8 cellular contexts compared by ENCODE assay signal in genomic region chr22:19942071-19942885, GRCh38. TPM values are rescaled to one million over a fixed set of nuclear protein-coding genes. Genes with fewer than 3 reads are reported as not detected.
DNase-seq lines count a peak whose midpoint lies in the region; ATAC-seq, FAIRE-seq and TF ChIP-seq lines count a peak whose summit lies in the region.

No MANE protein-coding gene starts in this region.

- no peak for TF ChIP-seq EP300 in A549 (IDR thresholded peaks at IDR 0.05)

- 2% methylated on average over 7 of the region's 8 CpGs for WGBS in A549 (ENCODE audit: missing lambda C conversion rate)

- peak; percentile 55 to 68; a peak in 5 of 6 replicates for ATAC-seq in A549
- no peak for ATAC-seq in HG03571 (IDR thresholded peaks at IDR 0.05; ENCODE audit: unreplicated experiment)
- no peak for ATAC-seq in GM18511 (IDR thresholded peaks at IDR 0.05; ENCODE audit: unreplicated experiment)

- H3K4me1 ChIP-seq in A549 (peaks cover 26% of the 10 kb centered on the region), OCI-LY3 (ENCODE audit: low read length) (peaks cover 18% of the 10 kb centered on the region), breast epithelium (peaks cover 0 to 11% of the 10 kb centered on the region in 2 donors), kidney (ENCODE audit: control insufficient read depth in 1 of 2, insufficient read depth in 1 of 2, low read depth in 1 of 2, low read length in 2 of 2) (peaks cover 12 to 21% of the 10 kb centered on the region in 2 donors)

- peak overlapping the region; percentile 99 to 100 for H3K27ac ChIP-seq in A549
- H3K27ac ChIP-seq in OCI-LY3 (ENCODE audit: low read length): peak overlapping the region; percentile 72
- H3K27ac ChIP-seq in breast epithelium: peak overlapping the region; percentile 94 to 98
- H3K27ac ChIP-seq in kidney (ENCODE audit: low read depth in 2 of 2, low read length in 2 of 2): peak overlapping the region; percentile 89 to 96

- no peaks in the 10 kb centered on the region for H3K27me3 ChIP-seq in OCI-LY3 (ENCODE audit: low read depth, low read length)
- no peaks in the 10 kb centered on the region for H3K27me3 ChIP-seq in breast epithelium

- H3K4me3 ChIP-seq in A549 (peak overlapping the region; percentile 91), OCI-LY3 (ENCODE audit: low read length) (peak overlapping the region; percentile 91), breast epithelium (peak overlapping the region; percentile 86 to 93 (median 88)), kidney (ENCODE audit: low read length in 2 of 2) (peak overlapping the region; percentile 71 to 90)

- H3K36me3 ChIP-seq in OCI-LY3 (replicated peaks; ENCODE audit: low read depth, low read length) (peaks cover 11% of the 10 kb centered on the region), breast epithelium (no peaks in the 10 kb centered on the region), kidney (ENCODE audit: control insufficient read depth in 1 of 2, insufficient read depth in 2 of 2, low read length in 2 of 2) (no peaks in the 10 kb centered on the region)

- H3K9ac ChIP-seq in OCI-LY3 (ENCODE audit: low read length) (peak overlapping the region; percentile 99), kidney (ENCODE audit: low read length in 2 of 2) (peak overlapping the region; percentile 77 to 98)

- TF ChIP-seq CTCF in A549 (IDR thresholded peaks at IDR 0.05) (no peak), GM10266 (IDR thresholded peaks at IDR 0.05; ENCODE audit: control insufficient read depth, insufficient read depth, low read depth, missing control alignments) (no peak), OCI-LY3 (IDR thresholded peaks at IDR 0.05; ENCODE audit: low read depth, low read length) (no peak), breast epithelium (IDR thresholded peaks at IDR 0.05) (no peak), kidney (IDR thresholded peaks at IDR 0.05; ENCODE audit: borderline replicate concordance, extremely low read depth, insufficient read depth) (no peak)

- POLR2A ChIA-PET in A549 (lab: Yijun Ruan, JAX): interaction anchor here (0.5 to 0.9 kb wide), 2 partner anchors 11 to 1929 kb away, joined by 3 to 9 read pairs; no protein-coding TSS in a partner anchor

- H4K20me1 ChIP-seq in OCI-LY3 (ENCODE audit: insufficient read depth, low read length): 0 out of 2 replicates have a peak, but pooled peaks cover under 1% of the 10 kb centered on the region

- DNase-seq in A549 (ENCODE audit: low read depth in 1 of 2, low spot score in 1 of 2): peak; percentile 18 to 22
- DNase-seq in GM10266 (ENCODE audit: extremely low spot score): peak; percentile 62
- no peak for DNase-seq in breast epithelium (ENCODE audit: low spot score in 2 of 2)
- peak; percentile 74 for DNase-seq in kidney
- peak; percentile 39 for DNase-seq in smooth muscle cell of the brain vasculature (ENCODE audit: low read depth, low spot score)

- FAIRE-seq in A549 (lab: Jason Lieb, UNC): no peak
- FAIRE-seq in kidney (lab: Jason Lieb, UNC): no peak

- H3K4me2 ChIP-seq in A549: peak overlapping the region; percentile 93
- peak overlapping the region; percentile 98 for H3K4me2 ChIP-seq in OCI-LY3 (ENCODE audit: low read length)

- TF ChIP-seq RAD21 in A549 (conservative IDR thresholded peaks at IDR 0.05 in 1 of 2, IDR thresholded peaks at IDR 0.05 in 1 of 2): no peak

- H3K9me3 ChIP-seq in A549 (no peaks in the 10 kb centered on the region), OCI-LY3 (ENCODE audit: insufficient read depth, low read length) (no peaks in the 10 kb centered on the region), breast epithelium (no peaks in the 10 kb centered on the region), kidney (ENCODE audit: control insufficient read depth in 1 of 2, low read length in 2 of 2) (no peaks in the 10 kb centered on the region)

- TF ChIP-seq POLR2A in A549 (IDR thresholded peaks at IDR 0.05; ENCODE audit: low read length): no peak
- no peak for TF ChIP-seq POLR2A in breast epithelium (IDR thresholded peaks at IDR 0.05)

- peaks cover 68% of the 10 kb centered on the region for H3K79me2 ChIP-seq in OCI-LY3 (ENCODE audit: low read length)

- intact Hi-C loops in breast epithelium (cut with DNase I; ENCODE audit: low total_unique reads): no loop called here
- intact Hi-C loops in kidney (cut with DNase I): no loop called here

- H2AFZ ChIP-seq in OCI-LY3 (ENCODE audit: low read depth, low read length): peak overlapping the region; percentile 35; the same call in 1 of the 2 replicates

- CTCF ChIA-PET in A549 (lab: Yijun Ruan, JAX): interaction anchor here (0.8 to 2.0 kb wide), 2 partner anchors 12 to 212 kb away, joined by 4 to 13 read pairs; no protein-coding TSS in a partner anchor

TF ChIP-seq in A549, 52 proteins besides CTCF, POLR2A, EP300 and RAD21:
- peak; percentile 62 for TF ChIP-seq MAX (IDR thresholded peaks at IDR 0.05)
- TF ChIP-seq RFX5 (IDR thresholded peaks at IDR 0.05): peak; percentile 86
- TF ChIP-seq RCOR1 (IDR thresholded peaks at IDR 0.05; ENCODE audit: low read depth, low read length): no peak
- TF ChIP-seq HDAC2 (IDR thresholded peaks at IDR 0.05): no peak
- no peak for TF ChIP-seq HES2 (IDR thresholded peaks at IDR 0.05)
- no peak for TF ChIP-seq BHLHE40 (IDR thresholded peaks at IDR 0.05; ENCODE audit: low read depth, low read length)
- no peak for TF ChIP-seq ATOH8 (CRISPR knock-in tag; IDR thresholded peaks at IDR 0.05; ENCODE audit: low read depth)
- TF ChIP-seq SMC3 (IDR thresholded peaks at IDR 0.05): no peak

RNA-seq across cellular contexts. Expression of gene TXNRD2, which starts 0.7 kb away (rescaled TPM):
- 15.5 and 16.3 TPM in 2 replicates for polyA plus RNA-seq in A549 (2011; rRNA removed)
- polyA plus RNA-seq in A549 (2012; cell fraction: cytosol; rRNA removed): 60.5 and 68.7 TPM in 2 replicates
- 95.7 and 112 TPM in 2 replicates for polyA plus RNA-seq in A549 (2012; cell fraction: nucleus; rRNA removed)
- 25.6 to 29.3 TPM (median 25.6 TPM) in 3 replicates for polyA plus RNA-seq in A549 (2017; fragmentation: RNase III; extraction: RNeasy Plus Mini Kit Qiagen cat#74134 plus additional on column Dnase treatment)
- polyA minus RNA-seq in A549 (2011; rRNA and poly(A)+ RNA removed): 15.1 and 19.5 TPM in 2 replicates
- 10 to 100 TPM; 13.8 to 22.8 (median 20.6) TPM for total RNA-seq in breast epithelium
- total RNA-seq in kidney: 28.6 TPM
- 50.6 TPM for polyA plus RNA-seq in kidney (ENCODE audit: insufficient read depth, low read depth, low replicate concordance)

RNA-seq across cellular contexts. Expression of gene COMT, which starts 0.7 kb away (rescaled TPM):
- polyA plus RNA-seq in A549 (2011; rRNA removed): 69.5 and 72.3 TPM in 2 replicates
- polyA plus RNA-seq in A549 (2012; cell fraction: cytosol; rRNA removed): 269 and 292 TPM in 2 replicates
- 253 and 314 TPM in 2 replicates for polyA plus RNA-seq in A549 (2012; cell fraction: nucleus; rRNA removed)
- polyA plus RNA-seq in A549 (2017; fragmentation: RNase III; extraction: RNeasy Plus Mini Kit Qiagen cat#74134 plus additional on column Dnase treatment): 113 to 135 TPM (median 125 TPM) in 3 replicates
- polyA minus RNA-seq in A549 (2011; rRNA and poly(A)+ RNA removed): 21.7 and 39.3 TPM in 2 replicates
- 100 to 1,000 TPM; 136 to 198 (median 196) TPM for total RNA-seq in breast epithelium
- 118 TPM for total RNA-seq in kidney
- 244 TPM for polyA plus RNA-seq in kidney (ENCODE audit: insufficient read depth, low read depth, low replicate concordance)

Comparison
In these comparisons a context has a peak if more than half of its experiments do, and no peak if none do; other contexts are left out.
1. ATAC-seq: peak in A549 (2 of 2); none in HG03571 (single experiment) and GM18511 (single experiment).
2. DNase-seq: peak in A549 (2 of 2), GM10266 (single experiment), kidney (single experiment) and smooth muscle cell of the brain vasculature (single experiment); none in breast epithelium (0 of 2).
3. Peak in every context shown above with its lines, with median percentiles within 50 percentile points of each other: H3K27ac ChIP-seq and H3K4me3 ChIP-seq.